ENCODE assay signal across 8 cellular contexts in genomic region chr18:5424903-5425302, GRCh38.
DNase-seq lines count a peak whose midpoint lies in the region; ATAC-seq and TF ChIP-seq lines count a peak whose summit lies in the region.

No MANE protein-coding gene starts in this region.

- H3K27ac ChIP-seq in C4-2B, result no peak overlapping the region
- H3K27ac ChIP-seq in breast epithelium, result no peak overlapping the region
- no peak overlapping the region for H3K27ac ChIP-seq in naive thymus-derived CD4-positive, alpha-beta T cell (ENCODE audit: low read depth, low read length)

- no peaks in the 10 kb centered on the region for H3K4me1 ChIP-seq in breast epithelium
- H3K4me1 ChIP-seq in naive thymus-derived CD4-positive, alpha-beta T cell (ENCODE audit: control insufficient read depth in 2 of 2, insufficient read depth in 2 of 2, low read length in 2 of 2), result no peaks in the 10 kb centered on the region

- H3K9me3 ChIP-seq in breast epithelium, result no peaks in the 10 kb centered on the region
- no peaks in the 10 kb centered on the region for H3K9me3 ChIP-seq in naive thymus-derived CD4-positive, alpha-beta T cell (ENCODE audit: control insufficient read depth in 2 of 3, low read length in 3 of 3)

- no peaks in the 10 kb centered on the region for H3K9me3 Mint-ChIP-seq in naive thymus-derived CD4-positive, alpha-beta T cell
- H3K9me3 Mint-ChIP-seq in activated CD4-positive, alpha-beta memory T cell treated with anti-CD3 and anti-CD28 coated beads, Interleukin-2, amount 10 ng/mL, durations not matched to agents 7 days and 5 days, result no peaks in the 10 kb centered on the region

- no peak for TF ChIP-seq POLR2A in breast epithelium (IDR thresholded peaks at IDR 0.05)

- DNase-seq in NCI-H1092 treated with DMSO at 0.1 percent for 48 hours (lab: John Stamatoyannopoulos, UW) (peak; percentile 40), breast epithelium (ENCODE audit: low spot score in 2 of 2) (no peak)
- DNase-seq in naive thymus-derived CD4-positive, alpha-beta T cell, result peak in 6 of 9 donors; percentile 18 to 45 (median 34)
- no peak for DNase-seq in stimulated activated CD4-positive, alpha-beta T cell treated with anti-CD3 and anti-CD28 coated beads, Interleukin-15, amount 100 ng/mL, for 24 hours
- DNase-seq in activated CD4-positive, alpha-beta memory T cell treated with anti-CD3 and anti-CD28 coated beads, Interleukin-2, amount 10 ng/mL, durations not matched to agents 7 days and 5 days, result no peak

- TF ChIP-seq CTCF in C4-2B (conservative IDR thresholded peaks at IDR 0.05) (peak; percentile 75), breast epithelium (IDR thresholded peaks at IDR 0.05) (peak in 2 of 3 donors; percentile 21 to 43)

- CTCF ChIA-PET in naive thymus-derived CD4-positive, alpha-beta T cell (lab: Charles Lee), result interaction anchor here (1.1 kb wide), 1 partner anchor 18 kb away, joined by 3 read pairs; no protein-coding TSS in a partner anchor
- CTCF ChIA-PET in activated CD4-positive, alpha-beta memory T cell treated with anti-CD3 and anti-CD28 coated beads, Interleukin-2, amount 10 ng/mL, durations not matched to agents 7 days and 5 days (lab: Charles Lee), result no interaction called here

- no peaks in the 10 kb centered on the region for H3K27me3 ChIP-seq in breast epithelium
- no peaks in the 10 kb centered on the region for H3K27me3 ChIP-seq in naive thymus-derived CD4-positive, alpha-beta T cell (ENCODE audit: control insufficient read depth in 2 of 2, insufficient read depth in 2 of 2, low read length in 2 of 2)

- no peak overlapping the region for H3K4me3 ChIP-seq in breast epithelium
- no peak overlapping the region for H3K4me3 ChIP-seq in naive thymus-derived CD4-positive, alpha-beta T cell (ENCODE audit: low read length)

- no peaks in the 10 kb centered on the region for H3K36me3 ChIP-seq in breast epithelium
- no peaks in the 10 kb centered on the region for H3K36me3 ChIP-seq in naive thymus-derived CD4-positive, alpha-beta T cell (ENCODE audit: control insufficient read depth in 2 of 3, insufficient read depth in 3 of 3, low read length in 3 of 3)

- peak; percentile 64 for ATAC-seq in GM18517 (IDR thresholded peaks at IDR 0.05; ENCODE audit: unreplicated experiment)
- ATAC-seq in naive thymus-derived CD4-positive, alpha-beta T cell, result peak; percentile 76
- ATAC-seq in activated CD4-positive, CD25-positive, alpha-beta regulatory T cell treated with anti-CD3 and anti-CD28 coated beads, Interleukin-2, amount 50 U/mL, for 24 hours, result no peak

- POLR2A ChIA-PET in naive thymus-derived CD4-positive, alpha-beta T cell (lab: Charles Lee), result no interaction called here
- POLR2A ChIA-PET in activated CD4-positive, alpha-beta memory T cell treated with anti-CD3 and anti-CD28 coated beads, Interleukin-2, amount 10 ng/mL, durations not matched to agents 7 days and 5 days (lab: Charles Lee), result no interaction called here

- H3K36me3 Mint-ChIP-seq in naive thymus-derived CD4-positive, alpha-beta T cell, result no peaks in the 10 kb centered on the region
- H3K36me3 Mint-ChIP-seq in activated CD4-positive, alpha-beta memory T cell treated with anti-CD3 and anti-CD28 coated beads, Interleukin-2, amount 10 ng/mL, durations not matched to agents 7 days and 5 days (ENCODE audit: low read depth), result no peaks in the 10 kb centered on the region

- H3K27ac Mint-ChIP-seq in naive thymus-derived CD4-positive, alpha-beta T cell, result no peak overlapping the region
- H3K27ac Mint-ChIP-seq in activated CD4-positive, alpha-beta memory T cell treated with anti-CD3 and anti-CD28 coated beads, Interleukin-2, amount 10 ng/mL, durations not matched to agents 7 days and 5 days, result no peak overlapping the region

- peaks cover 0 to 12% (median 4%) of the 10 kb centered on the region in 5 donors for H3K27me3 Mint-ChIP-seq in naive thymus-derived CD4-positive, alpha-beta T cell
- peaks cover 6% of the 10 kb centered on the region for H3K27me3 Mint-ChIP-seq in activated CD4-positive, alpha-beta memory T cell treated with anti-CD3 and anti-CD28 coated beads, Interleukin-2, amount 10 ng/mL, durations not matched to agents 7 days and 5 days

- peaks cover 0 to 11% (median 3%) of the 10 kb centered on the region in 7 donors for H3K4me1 Mint-ChIP-seq in naive thymus-derived CD4-positive, alpha-beta T cell
- no peaks in the 10 kb centered on the region for H3K4me1 Mint-ChIP-seq in activated CD4-positive, alpha-beta memory T cell treated with anti-CD3 and anti-CD28 coated beads, Interleukin-2, amount 10 ng/mL, durations not matched to agents 7 days and 5 days

- no peak overlapping the region for H3K4me3 Mint-ChIP-seq in naive thymus-derived CD4-positive, alpha-beta T cell
- H3K4me3 Mint-ChIP-seq in activated CD4-positive, alpha-beta memory T cell treated with anti-CD3 and anti-CD28 coated beads, Interleukin-2, amount 10 ng/mL, durations not matched to agents 7 days and 5 days, result no peak overlapping the region

- intact Hi-C loops in breast epithelium (cut with DNase I; ENCODE audit: low total_unique reads), result no loop called here
- intact Hi-C loops in naive thymus-derived CD4-positive, alpha-beta T cell (cut with micrococcal nuclease), result loop anchor here in 1 of 2 donors (1.0 to 10.0 kb wide), 6 partner anchors 121 to 352 kb away; partner anchors contain the start of gene ZBTB14

Comparison
In these comparisons a context has a peak if more than half of its experiments do, and no peak if none do; other contexts are left out.
1. ATAC-seq: peak in GM18517 (single experiment) and naive thymus-derived CD4-positive, alpha-beta T cell (single experiment); none in activated CD4-positive, CD25-positive, alpha-beta regulatory T cell treated with anti-CD3 and anti-CD28 coated beads, Interleukin-2, amount 50 U/mL, for 24 hours (0 of 2).
2. DNase-seq: peak in NCI-H1092 treated with DMSO at 0.1 percent for 48 hours (single experiment) and naive thymus-derived CD4-positive, alpha-beta T cell (6 of 9); none in breast epithelium (0 of 2), stimulated activated CD4-positive, alpha-beta T cell treated with anti-CD3 and anti-CD28 coated beads, Interleukin-15, amount 100 ng/mL, for 24 hours (single experiment) and activated CD4-positive, alpha-beta memory T cell treated with anti-CD3 and anti-CD28 coated beads, Interleukin-2, amount 10 ng/mL, durations not matched to agents 7 days and 5 days (single experiment).